ENCODE assay signal across 1 cellular context in genomic region chr20:48535556-48535955, GRCh38.
TF ChIP-seq lines count a peak whose summit lies in the region.

No MANE protein-coding gene starts in this region.

TF ChIP-seq in H1, 55 proteins besides CTCF, POLR2A, EP300 and RAD21 (continued from another document):
- TF ChIP-seq CHD7 (IDR thresholded peaks at IDR 0.05; ENCODE audit: insufficient replicate concordance, low read length) (no peak), GTF2F1 (IDR thresholded peaks at IDR 0.05; ENCODE audit: borderline replicate concordance, low read depth, low read length) (no peak), BACH1 (IDR thresholded peaks at IDR 0.05; ENCODE audit: low read length) (no peak)
TF ChIP-seq in H1: peak in this region for 0.
